ENCODE assay signal across 1 cellular context in the genomic region with DNA sequence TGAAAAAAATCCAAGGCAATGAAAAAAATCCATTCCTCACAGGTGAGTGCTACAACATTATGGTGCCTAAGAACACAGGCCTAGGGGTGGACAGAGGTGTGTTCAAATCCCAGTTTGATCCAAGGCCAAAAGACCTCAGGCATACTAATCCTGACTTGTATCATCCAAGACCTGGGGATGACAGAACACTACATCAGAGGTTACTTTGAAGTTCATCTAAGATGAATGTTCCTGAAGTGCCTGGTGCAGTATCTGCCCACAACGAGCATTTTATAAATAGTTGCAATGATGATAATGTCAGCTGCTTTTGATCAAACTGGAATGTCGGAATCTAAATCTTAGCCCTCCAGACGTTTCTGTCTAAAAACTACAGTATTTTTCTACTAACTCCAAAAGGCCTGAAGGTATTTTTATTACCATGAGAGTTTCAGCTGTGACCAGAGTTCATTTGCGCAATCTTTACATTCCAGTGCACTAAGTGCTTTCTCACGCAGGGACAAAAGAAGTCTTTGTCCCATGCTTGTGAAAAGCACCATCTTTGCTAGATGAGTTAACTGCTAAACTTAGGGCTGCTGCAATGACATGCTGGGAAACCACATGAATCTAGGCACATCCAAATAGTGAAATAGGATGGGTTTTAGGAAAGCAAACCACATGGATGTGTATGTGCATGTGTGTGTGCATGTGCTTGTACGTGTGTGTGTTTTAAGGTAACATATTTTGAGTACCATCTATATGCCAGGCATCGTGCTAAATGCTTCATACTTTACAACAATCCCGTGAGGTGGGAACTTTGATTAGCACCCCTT.
A peak's percentile ranks its signal among the peaks of the same experiment; 100 is the strongest.
TF ChIP-seq lines count a peak whose summit lies in the region.

No MANE protein-coding gene starts in this region.

TF ChIP-seq in HepG2, 621 proteins besides CTCF, POLR2A, EP300 and RAD21 (continued from another document and continues in another):
- TF ChIP-seq, protein P1, sequence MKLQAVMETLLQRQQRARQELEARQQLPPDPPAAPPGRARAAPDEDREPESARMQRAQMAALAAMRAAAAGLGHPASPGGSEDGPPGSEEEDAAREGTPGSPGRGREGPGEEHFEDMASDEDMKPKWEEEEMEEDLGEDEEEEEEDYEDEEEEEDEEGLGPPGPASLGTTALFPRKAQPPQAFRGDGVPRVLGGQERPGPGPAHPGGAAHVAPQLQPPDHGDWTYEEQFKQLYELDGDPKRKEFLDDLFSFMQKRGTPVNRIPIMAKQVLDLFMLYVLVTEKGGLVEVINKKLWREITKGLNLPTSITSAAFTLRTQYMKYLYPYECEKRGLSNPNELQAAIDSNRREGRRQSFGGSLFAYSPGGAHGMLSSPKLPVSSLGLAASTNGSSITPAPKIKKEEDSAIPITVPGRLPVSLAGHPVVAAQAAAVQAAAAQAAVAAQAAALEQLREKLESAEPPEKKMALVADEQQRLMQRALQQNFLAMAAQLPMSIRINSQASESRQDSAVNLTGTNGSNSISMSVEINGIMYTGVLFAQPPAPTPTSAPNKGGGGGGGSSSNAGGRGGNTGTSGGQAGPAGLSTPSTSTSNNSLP (IDR thresholded peaks at IDR 0.05; ENCODE audit: low read depth, low read length) = peak; percentile 91
- TF ChIP-seq GATAD1 (CRISPR knock-in tag; IDR thresholded peaks at IDR 0.05) (peak; percentile 47; the same call in 1 of the 2 replicates), SNAPC2 (CRISPR knock-in tag; IDR thresholded peaks at IDR 0.05) (peak; percentile 76; the same call in 1 of the 2 replicates), XRCC5 (optimal IDR thresholded peaks at IDR 0.05; ENCODE audit: low read length) (peak; percentile 40), NCOA2 (CRISPR knock-in tag; IDR thresholded peaks at IDR 0.05) (peak; percentile 96), ARNTL (CRISPR knock-in tag; IDR thresholded peaks at IDR 0.05) (0 out of 2 replicates have a peak, but pooled peaks have one; percentile 28), ZNF644 (CRISPR knock-in tag; IDR thresholded peaks at IDR 0.05; ENCODE audit: low read depth) (peak; percentile 95), EED (CRISPR knock-in tag; IDR thresholded peaks at IDR 0.05) (no peak), ZNF629 (CRISPR knock-in tag; conservative IDR thresholded peaks at IDR 0.05) (peak; percentile 23; the same call in 1 of the 2 replicates), MIXL1 (CRISPR knock-in tag; IDR thresholded peaks at IDR 0.05) (peak; percentile 90), ZNF296 (CRISPR knock-in tag; conservative IDR thresholded peaks at IDR 0.05) (no peak), YEATS4 (CRISPR knock-in tag; IDR thresholded peaks at IDR 0.05; ENCODE audit: borderline replicate concordance) (peak; percentile 68; the same call in 1 of the 2 replicates), SIX1 (CRISPR knock-in tag; IDR thresholded peaks at IDR 0.05; ENCODE audit: borderline replicate concordance) (peak; percentile 70; the same call in 1 of the 2 replicates), FOSL2 (CRISPR knock-in tag; IDR thresholded peaks at IDR 0.05) (peak; percentile 87), RCOR2 (CRISPR knock-in tag; IDR thresholded peaks at IDR 0.05) (peak; percentile 85; the same call in 1 of the 2 replicates), ZSCAN29 (CRISPR knock-in tag; conservative IDR thresholded peaks at IDR 0.05) (0 out of 2 replicates have a peak, but pooled peaks have one; percentile 85), TCF7L2 (IDR thresholded peaks at IDR 0.05; ENCODE audit: low read depth, low read length) (peak; percentile 50), JUND (CRISPR knock-in tag; IDR thresholded peaks at IDR 0.05) (peak; percentile 67; the same call in 1 of the 2 replicates), ZNF232 (CRISPR knock-in tag; IDR thresholded peaks at IDR 0.05; ENCODE audit: borderline replicate concordance) (peak; percentile 53; the same call in 1 of the 2 replicates), FOXC1 (CRISPR knock-in tag; IDR thresholded peaks at IDR 0.05; ENCODE audit: borderline replicate concordance) (no peak), ZNF121 (CRISPR knock-in tag; IDR thresholded peaks at IDR 0.05) (0 out of 2 replicates have a peak, but pooled peaks have one; percentile 36), NR2F1 (CRISPR knock-in tag; IDR thresholded peaks at IDR 0.05) (0 out of 4 replicates have a peak, but pooled peaks of 1 of the 2 experiments have one; percentile 36), ATF7-NPFF (CRISPR knock-in tag; IDR thresholded peaks at IDR 0.05; ENCODE audit: low read depth) (peak; percentile 46; the same call in 1 of the 2 replicates)
- TF ChIP-seq, protein P2, sequence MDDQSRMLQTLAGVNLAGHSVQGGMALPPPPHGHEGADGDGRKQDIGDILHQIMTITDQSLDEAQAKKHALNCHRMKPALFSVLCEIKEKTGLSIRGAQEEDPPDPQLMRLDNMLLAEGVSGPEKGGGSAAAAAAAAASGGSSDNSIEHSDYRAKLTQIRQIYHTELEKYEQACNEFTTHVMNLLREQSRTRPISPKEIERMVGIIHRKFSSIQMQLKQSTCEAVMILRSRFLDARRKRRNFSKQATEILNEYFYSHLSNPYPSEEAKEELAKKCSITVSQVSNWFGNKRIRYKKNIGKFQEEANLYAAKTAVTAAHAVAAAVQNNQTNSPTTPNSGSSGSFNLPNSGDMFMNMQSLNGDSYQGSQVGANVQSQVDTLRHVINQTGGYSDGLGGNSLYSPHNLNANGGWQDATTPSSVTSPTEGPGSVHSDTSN (CRISPR knock-in tag; IDR thresholded peaks at IDR 0.05; ENCODE audit: borderline replicate concordance) = no peak
- TF ChIP-seq, protein P3, sequence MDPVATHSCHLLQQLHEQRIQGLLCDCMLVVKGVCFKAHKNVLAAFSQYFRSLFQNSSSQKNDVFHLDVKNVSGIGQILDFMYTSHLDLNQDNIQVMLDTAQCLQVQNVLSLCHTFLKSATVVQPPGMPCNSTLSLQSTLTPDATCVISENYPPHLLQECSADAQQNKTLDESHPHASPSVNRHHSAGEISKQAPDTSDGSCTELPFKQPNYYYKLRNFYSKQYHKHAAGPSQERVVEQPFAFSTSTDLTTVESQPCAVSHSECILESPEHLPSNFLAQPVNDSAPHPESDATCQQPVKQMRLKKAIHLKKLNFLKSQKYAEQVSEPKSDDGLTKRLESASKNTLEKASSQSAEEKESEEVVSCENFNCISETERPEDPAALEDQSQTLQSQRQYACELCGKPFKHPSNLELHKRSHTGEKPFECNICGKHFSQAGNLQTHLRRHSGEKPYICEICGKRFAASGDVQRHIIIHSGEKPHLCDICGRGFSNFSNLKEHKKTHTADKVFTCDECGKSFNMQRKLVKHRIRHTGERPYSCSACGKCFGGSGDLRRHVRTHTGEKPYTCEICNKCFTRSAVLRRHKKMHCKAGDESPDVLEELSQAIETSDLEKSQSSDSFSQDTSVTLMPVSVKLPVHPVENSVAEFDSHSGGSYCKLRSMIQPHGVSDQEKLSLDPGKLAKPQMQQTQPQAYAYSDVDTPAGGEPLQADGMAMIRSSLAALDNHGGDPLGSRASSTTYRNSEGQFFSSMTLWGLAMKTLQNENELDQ (CRISPR knock-in tag; IDR thresholded peaks at IDR 0.05; ENCODE audit: borderline replicate concordance) = no peak
- TF ChIP-seq, protein P4, sequence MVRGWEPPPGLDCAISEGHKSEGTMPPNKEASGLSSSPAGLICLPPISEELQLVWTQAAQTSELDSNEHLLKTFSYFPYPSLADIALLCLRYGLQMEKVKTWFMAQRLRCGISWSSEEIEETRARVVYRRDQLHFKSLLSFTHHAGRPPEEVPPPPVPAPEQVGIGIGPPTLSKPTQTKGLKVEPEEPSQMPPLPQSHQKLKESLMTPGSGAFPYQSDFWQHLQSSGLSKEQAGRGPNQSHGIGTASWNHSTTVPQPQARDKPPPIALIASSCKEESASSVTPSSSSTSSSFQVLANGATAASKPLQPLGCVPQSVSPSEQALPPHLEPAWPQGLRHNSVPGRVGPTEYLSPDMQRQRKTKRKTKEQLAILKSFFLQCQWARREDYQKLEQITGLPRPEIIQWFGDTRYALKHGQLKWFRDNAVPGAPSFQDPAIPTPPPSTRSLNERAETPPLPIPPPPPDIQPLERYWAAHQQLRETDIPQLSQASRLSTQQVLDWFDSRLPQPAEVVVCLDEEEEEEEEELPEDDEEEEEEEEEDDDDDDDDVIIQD (CRISPR knock-in tag; IDR thresholded peaks at IDR 0.05; ENCODE audit: low read depth) = peak; percentile 57; the same call in 1 of the 2 replicates
- TF ChIP-seq, protein P5, sequence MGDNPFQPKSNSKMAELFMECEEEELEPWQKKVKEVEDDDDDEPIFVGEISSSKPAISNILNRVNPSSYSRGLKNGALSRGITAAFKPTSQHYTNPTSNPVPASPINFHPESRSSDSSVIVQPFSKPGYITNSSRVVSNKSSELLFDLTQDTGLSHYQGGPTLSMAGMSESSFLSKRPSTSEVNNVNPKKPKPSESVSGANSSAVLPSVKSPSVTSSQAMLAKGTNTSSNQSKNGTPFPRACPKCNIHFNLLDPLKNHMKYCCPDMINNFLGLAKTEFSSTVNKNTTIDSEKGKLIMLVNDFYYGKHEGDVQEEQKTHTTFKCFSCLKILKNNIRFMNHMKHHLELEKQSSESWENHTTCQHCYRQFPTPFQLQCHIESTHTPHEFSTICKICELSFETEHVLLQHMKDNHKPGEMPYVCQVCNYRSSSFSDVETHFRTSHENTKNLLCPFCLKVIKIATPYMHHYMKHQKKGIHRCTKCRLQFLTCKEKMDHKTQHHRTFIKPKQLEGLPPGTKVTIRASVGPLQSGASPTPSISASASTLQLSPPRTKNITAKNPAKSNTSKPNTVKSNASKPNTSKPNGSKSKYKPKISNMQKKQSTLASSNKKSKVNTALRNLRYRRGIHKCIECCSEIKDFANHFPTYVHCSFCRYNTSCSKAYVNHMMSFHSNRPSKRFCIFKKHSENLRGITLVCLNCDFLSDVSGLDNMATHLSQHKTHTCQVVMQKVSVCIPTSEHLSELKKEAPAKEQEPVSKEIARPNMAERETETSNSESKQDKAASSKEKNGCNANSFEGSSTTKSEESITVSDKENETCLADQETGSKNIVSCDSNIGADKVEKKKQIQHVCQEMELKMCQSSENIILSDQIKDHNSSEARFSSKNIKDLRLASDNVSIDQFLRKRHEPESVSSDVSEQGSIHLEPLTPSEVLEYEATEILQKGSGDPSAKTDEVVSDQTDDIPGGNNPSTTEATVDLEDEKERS (CRISPR knock-in tag; IDR thresholded peaks at IDR 0.05) = peak; percentile 40; the same call in 1 of the 2 replicates
- TF ChIP-seq, protein P6, sequence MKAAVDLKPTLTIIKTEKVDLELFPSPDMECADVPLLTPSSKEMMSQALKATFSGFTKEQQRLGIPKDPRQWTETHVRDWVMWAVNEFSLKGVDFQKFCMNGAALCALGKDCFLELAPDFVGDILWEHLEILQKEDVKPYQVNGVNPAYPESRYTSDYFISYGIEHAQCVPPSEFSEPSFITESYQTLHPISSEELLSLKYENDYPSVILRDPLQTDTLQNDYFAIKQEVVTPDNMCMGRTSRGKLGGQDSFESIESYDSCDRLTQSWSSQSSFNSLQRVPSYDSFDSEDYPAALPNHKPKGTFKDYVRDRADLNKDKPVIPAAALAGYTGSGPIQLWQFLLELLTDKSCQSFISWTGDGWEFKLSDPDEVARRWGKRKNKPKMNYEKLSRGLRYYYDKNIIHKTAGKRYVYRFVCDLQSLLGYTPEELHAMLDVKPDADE (CRISPR knock-in tag; IDR thresholded peaks at IDR 0.05) = no peak
- TF ChIP-seq, protein P7, sequence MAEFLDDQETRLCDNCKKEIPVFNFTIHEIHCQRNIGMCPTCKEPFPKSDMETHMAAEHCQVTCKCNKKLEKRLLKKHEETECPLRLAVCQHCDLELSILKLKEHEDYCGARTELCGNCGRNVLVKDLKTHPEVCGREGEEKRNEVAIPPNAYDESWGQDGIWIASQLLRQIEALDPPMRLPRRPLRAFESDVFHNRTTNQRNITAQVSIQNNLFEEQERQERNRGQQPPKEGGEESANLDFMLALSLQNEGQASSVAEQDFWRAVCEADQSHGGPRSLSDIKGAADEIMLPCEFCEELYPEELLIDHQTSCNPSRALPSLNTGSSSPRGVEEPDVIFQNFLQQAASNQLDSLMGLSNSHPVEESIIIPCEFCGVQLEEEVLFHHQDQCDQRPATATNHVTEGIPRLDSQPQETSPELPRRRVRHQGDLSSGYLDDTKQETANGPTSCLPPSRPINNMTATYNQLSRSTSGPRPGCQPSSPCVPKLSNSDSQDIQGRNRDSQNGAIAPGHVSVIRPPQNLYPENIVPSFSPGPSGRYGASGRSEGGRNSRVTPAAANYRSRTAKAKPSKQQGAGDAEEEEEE (CRISPR knock-in tag; IDR thresholded peaks at IDR 0.05; ENCODE audit: borderline replicate concordance) = no peak
- TF ChIP-seq, protein P8, sequence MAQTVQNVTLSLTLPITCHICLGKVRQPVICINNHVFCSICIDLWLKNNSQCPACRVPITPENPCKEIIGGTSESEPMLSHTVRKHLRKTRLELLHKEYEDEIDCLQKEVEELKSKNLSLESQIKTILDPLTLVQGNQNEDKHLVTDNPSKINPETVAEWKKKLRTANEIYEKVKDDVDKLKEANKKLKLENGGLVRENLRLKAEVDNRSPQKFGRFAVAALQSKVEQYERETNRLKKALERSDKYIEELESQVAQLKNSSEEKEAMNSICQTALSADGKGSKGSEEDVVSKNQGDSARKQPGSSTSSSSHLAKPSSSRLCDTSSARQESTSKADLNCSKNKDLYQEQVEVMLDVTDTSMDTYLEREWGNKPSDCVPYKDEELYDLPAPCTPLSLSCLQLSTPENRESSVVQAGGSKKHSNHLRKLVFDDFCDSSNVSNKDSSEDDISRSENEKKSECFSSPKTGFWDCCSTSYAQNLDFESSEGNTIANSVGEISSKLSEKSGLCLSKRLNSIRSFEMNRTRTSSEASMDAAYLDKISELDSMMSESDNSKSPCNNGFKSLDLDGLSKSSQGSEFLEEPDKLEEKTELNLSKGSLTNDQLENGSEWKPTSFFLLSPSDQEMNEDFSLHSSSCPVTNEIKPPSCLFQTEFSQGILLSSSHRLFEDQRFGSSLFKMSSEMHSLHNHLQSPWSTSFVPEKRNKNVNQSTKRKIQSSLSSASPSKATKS (CRISPR knock-in tag; IDR thresholded peaks at IDR 0.05) = no peak; the same call in 1 of the 2 replicates
